In the genomic region with DNA sequence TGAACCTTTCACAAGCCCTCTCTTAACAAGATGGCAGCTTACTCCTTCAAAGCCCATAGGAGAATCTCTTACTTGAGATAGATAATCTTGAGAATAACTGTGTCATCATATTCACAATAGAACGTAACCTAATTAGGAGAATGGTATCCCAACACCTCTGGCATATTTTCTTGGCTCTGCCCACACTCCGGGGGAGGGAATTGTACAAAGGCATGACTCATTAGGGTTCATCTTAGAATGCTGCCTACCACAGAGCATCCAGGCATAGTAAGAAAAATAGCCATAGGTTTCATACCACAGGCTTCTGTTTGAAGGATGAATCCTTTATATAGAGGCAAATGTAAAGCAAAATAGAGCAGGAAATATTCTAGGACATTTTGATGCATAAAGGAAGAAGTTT, we compare ENCODE assay signal across 25 cellular contexts.
DNase-seq lines count a peak whose midpoint lies in the region; ATAC-seq, FAIRE-seq and TF ChIP-seq lines count a peak whose summit lies in the region.
"Had no signal": no experiment of that assay in that cellular context is flagged by ENCODE, and none has a peak within 500 bp of the region (broad histone marks: within the 10 kb centered on the region; RNA-seq: fewer than 3 reads in every experiment).

No MANE protein-coding gene starts in this region.

- FAIRE-seq in astrocyte (lab: Jason Lieb, UNC), result no peak

- H3K27ac ChIP-seq in astrocyte (ENCODE audit: low read depth, low read length) (no peak overlapping the region), PC-9 (no peak overlapping the region)
- H3K27ac ChIP-seq: gastrocnemius medialis, prostate gland, transverse colon, WERI-Rb-1 had no signal

- peak overlapping the region; percentile 96 for H3K27ac Mint-ChIP-seq in astrocyte (ENCODE audit: unreplicated experiment)
- H3K27ac Mint-ChIP-seq in Calu3 (ENCODE audit: unreplicated experiment), result no peak overlapping the region
- H3K27ac Mint-ChIP-seq: activated naive CD4-positive, alpha-beta T cell treated with anti-CD3 and anti-CD28 coated beads, Interleukin-2, amount 50 U/mL, for 72 hours; activated T-helper 17 cell treated with anti-CD3 and anti-CD28 coated beads, Interleukin-2, amount 50 U/mL, for 72 hours; CD4-positive, alpha-beta memory T cell; nephron progenitor cell; T-helper 2 cell treated with Interferon-gamma antibody and Interleukin-4, amounts not matched to agents 5 μg/mL and 100 μg/mL, for 36 hours had no signal

- ATAC-seq in GM21619 (IDR thresholded peaks at IDR 0.05; ENCODE audit: unreplicated experiment) (no peak), HG03342 (IDR thresholded peaks at IDR 0.05; ENCODE audit: unreplicated experiment) (no peak)
- ATAC-seq: activated naive CD4-positive, alpha-beta T cell treated with anti-CD3 and anti-CD28 coated beads, Interleukin-2, amount 50 U/mL, for 72 hours; activated T-helper 17 cell treated with anti-CD3 and anti-CD28 coated beads, Interleukin-2, amount 50 U/mL, for 72 hours; gastrocnemius medialis; left colon; stimulated activated naive CD8-positive, alpha-beta T cell treated with anti-CD3 and anti-CD28 coated beads, Interleukin-15, Interleukin-2, amounts not matched to agents 100 U/mL and 50 U/mL, for 24 hours had no signal

- no peak overlapping the region for H3K4me3 Mint-ChIP-seq in astrocyte (ENCODE audit: unreplicated experiment)
- no peak overlapping the region for H3K4me3 Mint-ChIP-seq in Calu3 (ENCODE audit: low read depth, unreplicated experiment)
- H3K4me3 Mint-ChIP-seq: activated T-helper 17 cell treated with anti-CD3 and anti-CD28 coated beads, Interleukin-2, amount 50 U/mL, for 72 hours; CD4-positive, alpha-beta memory T cell; nephron progenitor cell; T-helper 2 cell treated with Interferon-gamma antibody and Interleukin-4, amounts not matched to agents 5 μg/mL and 100 μg/mL, for 36 hours had no signal

- H3K9me3 Mint-ChIP-seq in astrocyte (ENCODE audit: unreplicated experiment) (peaks cover 8% of the 10 kb centered on the region), Calu3 (ENCODE audit: low read depth, unreplicated experiment) (peaks cover 2% of the 10 kb centered on the region)
- H3K9me3 Mint-ChIP-seq: activated naive CD4-positive, alpha-beta T cell treated with anti-CD3 and anti-CD28 coated beads, Interleukin-2, amount 50 U/mL, for 72 hours; activated T-helper 17 cell treated with anti-CD3 and anti-CD28 coated beads, Interleukin-2, amount 50 U/mL, for 72 hours; nephron progenitor cell; T-helper 2 cell treated with Interferon-gamma antibody and Interleukin-4, amounts not matched to agents 5 μg/mL and 100 μg/mL, for 36 hours had no signal

- TF ChIP-seq CTCF in astrocyte (IDR thresholded peaks at IDR 0.05; ENCODE audit: insufficient read depth, low read depth, low read length) (no peak), PC-9 (conservative IDR thresholded peaks at IDR 0.05) (no peak), Calu3 (IDR thresholded peaks at IDR 0.05; ENCODE audit: unreplicated experiment) (no peak)

- peak; percentile 13 for DNase-seq in HT1080 (ENCODE audit: low read depth)
- DNase-seq in astrocyte (ENCODE audit: low read depth), result peak; percentile 32
- DNase-seq in head of caudate nucleus, result peak in 37 of 42 donors; percentile 4 to 84 (median 50)
- peak; percentile 82 for DNase-seq in renal cortical epithelial cell (ENCODE audit: low read depth)
- no peak for DNase-seq in PC-9
- no peak for DNase-seq in Calu3
- DNase-seq: activated CD4-positive, alpha-beta T cell treated with anti-CD3 and anti-CD28 coated beads, Interleukin-2, amount 50 U/mL, for 1 hour; CD4-positive, alpha-beta memory T cell; DMS153; effector CD8-positive, alpha-beta T cell; gastrocnemius medialis; left colon; NCI-H1436; NCI-H510A treated with DMSO at 0.1 percent for 48 hours; nephron progenitor cell; stimulated activated CD4-positive, alpha-beta T cell treated with anti-CD3 and anti-CD28 coated beads, Interleukin-4, amount 100 ng/mL, for 1 hour; stimulated activated naive CD8-positive, alpha-beta T cell treated with anti-CD3 and anti-CD28 coated beads, Interleukin-15, Interleukin-2, amounts not matched to agents 100 U/mL and 50 U/mL, for 24 hours; transverse colon; WERI-Rb-1 had no signal

- H3K36me3 Mint-ChIP-seq in astrocyte (ENCODE audit: low read depth, unreplicated experiment) (no peaks in the 10 kb centered on the region), Calu3 (ENCODE audit: insufficient read depth, unreplicated experiment) (no peaks in the 10 kb centered on the region)
- H3K36me3 Mint-ChIP-seq: activated naive CD4-positive, alpha-beta T cell treated with anti-CD3 and anti-CD28 coated beads, Interleukin-2, amount 50 U/mL, for 72 hours; CD4-positive, alpha-beta memory T cell had no signal

- H3K27me3 ChIP-seq in astrocyte (ENCODE audit: insufficient read depth, low read length), result no peaks in the 10 kb centered on the region
- no peaks in the 10 kb centered on the region for H3K27me3 ChIP-seq in PC-9 (ENCODE audit: insufficient read depth, low read depth)
- H3K27me3 ChIP-seq: gastrocnemius medialis, transverse colon had no signal

- no peak overlapping the region for H3K9ac ChIP-seq in astrocyte (ENCODE audit: low read length)

- H3K79me2 ChIP-seq in astrocyte (ENCODE audit: insufficient read depth, low read length) (no peaks in the 10 kb centered on the region), PC-9 (ENCODE audit: low read depth) (no peaks in the 10 kb centered on the region)

- peaks cover 4% of the 10 kb centered on the region for H3K9me3 ChIP-seq in astrocyte (ENCODE audit: insufficient read depth, low read depth, low read length)
- H3K9me3 ChIP-seq in PC-9 (ENCODE audit: insufficient read depth, low read depth), result no peaks in the 10 kb centered on the region
- H3K9me3 ChIP-seq: gastrocnemius medialis, prostate gland, transverse colon had no signal

- BruUV-seq in PC-9 (replicated peaks; lab: Mats Ljungman, UMichigan) (no TSS peak), Calu3 (replicated peaks; lab: Mats Ljungman, UMichigan) (no TSS peak)

- H3K4me2 ChIP-seq in astrocyte (ENCODE audit: low read length), result no peak overlapping the region
- no peak overlapping the region for H3K4me2 ChIP-seq in PC-9

- H3K4me3 ChIP-seq in astrocyte (ENCODE audit: insufficient read depth, low read depth, low read length) (no peak overlapping the region), PC-9 (no peak overlapping the region)
- H3K4me3 ChIP-seq: gastrocnemius medialis, prostate gland, transverse colon had no signal

- H4K20me1 ChIP-seq in astrocyte (ENCODE audit: insufficient read depth, low read length) (no peaks in the 10 kb centered on the region), PC-9 (ENCODE audit: insufficient read depth) (no peaks in the 10 kb centered on the region)

- H3K27me3 Mint-ChIP-seq in astrocyte (ENCODE audit: low read depth, unreplicated experiment), result no peaks in the 10 kb centered on the region
- no peaks in the 10 kb centered on the region for H3K27me3 Mint-ChIP-seq in Calu3 (ENCODE audit: unreplicated experiment)
- H3K27me3 Mint-ChIP-seq: activated T-helper 17 cell treated with anti-CD3 and anti-CD28 coated beads, Interleukin-2, amount 50 U/mL, for 72 hours; CD4-positive, alpha-beta memory T cell had no signal

- CTCF ChIA-PET in PC-9 (lab: Charles Lee) (no interaction called here), Calu3 (lab: Charles Lee) (no interaction called here)

- POLR2A ChIA-PET in PC-9 (lab: Charles Lee; ENCODE audit: unreplicated experiment), result interaction anchor here (0.5 kb wide), 1 partner anchor 840 kb away, joined by 5 read pairs; no protein-coding TSS in a partner anchor

- intact Hi-C loops in head of caudate nucleus (cut with DNase I) (no loop called here), PC-9 (cut with micrococcal nuclease; ENCODE audit: unreplicated experiment) (no loop called here), Calu3 (cut with micrococcal nuclease; ENCODE audit: unreplicated experiment) (no loop called here)

- H3K4me1 ChIP-seq in astrocyte (ENCODE audit: insufficient read depth, low read length) (no peaks in the 10 kb centered on the region), PC-9 (replicated peaks; ENCODE audit: insufficient read depth) (no peaks in the 10 kb centered on the region)
- H3K4me1 ChIP-seq: gastrocnemius medialis, prostate gland, transverse colon had no signal

- no peaks in the 10 kb centered on the region for H3K36me3 ChIP-seq in astrocyte (ENCODE audit: insufficient read depth, low read length)
- no peaks in the 10 kb centered on the region for H3K36me3 ChIP-seq in PC-9 (ENCODE audit: low read depth)
- H3K36me3 ChIP-seq: gastrocnemius medialis, prostate gland, transverse colon, WERI-Rb-1 had no signal

- H2AFZ ChIP-seq in astrocyte (ENCODE audit: low read depth, low read length) (peak overlapping the region; percentile 42), PC-9 (no peak overlapping the region)

- no peaks in the 10 kb centered on the region for H3F3A ChIP-seq in PC-9 (ENCODE audit: insufficient read depth, low read depth)

- H3K4me1 Mint-ChIP-seq in astrocyte (ENCODE audit: low read depth, unreplicated experiment), result peaks cover 12% of the 10 kb centered on the region
- no peaks in the 10 kb centered on the region for H3K4me1 Mint-ChIP-seq in Calu3 (ENCODE audit: low read depth, unreplicated experiment)
- H3K4me1 Mint-ChIP-seq: activated T-helper 17 cell treated with anti-CD3 and anti-CD28 coated beads, Interleukin-2, amount 50 U/mL, for 72 hours; CD4-positive, alpha-beta memory T cell; nephron progenitor cell had no signal

- no peaks in the 10 kb centered on the region for H3K9me2 ChIP-seq in PC-9 (ENCODE audit: insufficient read depth)

Comparison
In these comparisons a context has a peak if more than half of its experiments do, and no peak if none do; other contexts are left out.
1. DNase-seq: peak in HT1080 (single experiment), astrocyte (single experiment), head of caudate nucleus (37 of 42) and renal cortical epithelial cell (single experiment); none in PC-9 (0 of 2) and Calu3 (single experiment).